In genomic region chr4:41216294-41217019, GRCh38 we compare ENCODE assay signal across 8 cellular contexts. TPM values are rescaled to one million over a fixed set of nuclear protein-coding genes. Genes with fewer than 3 reads are reported as not detected.
A peak's percentile ranks its signal among the peaks of the same experiment; 100 is the strongest.
DNase-seq lines count a peak whose midpoint lies in the region; FAIRE-seq and TF ChIP-seq lines count a peak whose summit lies in the region.

No MANE protein-coding gene starts in this region.

- peaks cover 33% of the 10 kb centered on the region for H3K4me1 ChIP-seq in keratinocyte (ENCODE audit: control insufficient read depth, extremely low read depth, insufficient read depth, low read length)

- no peaks in the 10 kb centered on the region for H3K9me3 ChIP-seq in SU-DHL-6 (ENCODE audit: insufficient read depth, low read length)
- no peaks in the 10 kb centered on the region for H3K9me3 ChIP-seq in keratinocyte (ENCODE audit: control insufficient read depth, low read depth, low read length)

- H3F3A ChIP-seq in SU-DHL-6 (ENCODE audit: insufficient read depth): peaks cover 8% of the 10 kb centered on the region; the same call in 1 of the 2 replicates

- no peaks in the 10 kb centered on the region for H3K27me3 ChIP-seq in SU-DHL-6 (ENCODE audit: low read length)
- H3K27me3 ChIP-seq in keratinocyte (ENCODE audit: control insufficient read depth, extremely low read depth, insufficient read depth, low read length): no peaks in the 10 kb centered on the region

- DNase-seq in GM10266 (ENCODE audit: extremely low spot score) (peak; percentile 81), HCEC 1CT (peak; percentile 68), NAMALWA (ENCODE audit: low spot score) (peak; percentile 75), T47D (ENCODE audit: low read depth in 1 of 2, low spot score in 1 of 2) (peak; percentile 66 to 91), keratinocyte (ENCODE audit: low read depth, low spot score) (no peak), medulla oblongata (ENCODE audit: extremely low spot score) (no peak)
- DNase-seq in stimulated activated CD4-positive, alpha-beta T cell treated with anti-CD3 and anti-CD28 coated beads, Interleukin-12 subunit alpha, Interleukin-12 subunit beta, amount 100 ng/mL, for 48 hours (ENCODE audit: low read depth in 2 of 3, low spot score in 1 of 3): peak; percentile 41 to 61 (median 54)

- peak overlapping the region; percentile 79 for H3K27ac ChIP-seq in SU-DHL-6 (ENCODE audit: low read depth, low read length)
- peak overlapping the region; percentile 97 for H3K27ac ChIP-seq in keratinocyte (ENCODE audit: control insufficient read depth, insufficient read depth, low read length)

- FAIRE-seq in keratinocyte (lab: Jason Lieb, UNC): no peak

- in situ Hi-C loops in T47D (cut with HindIII; ENCODE audit: low pct_unique_long_range_greater_than_20kb, low sequenced_read_pairs): no loop called here

- no peaks in the 10 kb centered on the region for H3K36me3 ChIP-seq in SU-DHL-6 (ENCODE audit: low read length)
- H3K36me3 ChIP-seq in keratinocyte (ENCODE audit: control insufficient read depth in 2 of 2, extremely low read depth in 1 of 2, insufficient read depth in 2 of 2, low read length in 2 of 2): no peaks in the 10 kb centered on the region

- peak overlapping the region; percentile 94 for H2AFZ ChIP-seq in SU-DHL-6 (ENCODE audit: low read depth, low read length, severe bottlenecking)
- peak overlapping the region; percentile 100 for H2AFZ ChIP-seq in keratinocyte (ENCODE audit: control insufficient read depth, low read length)

- no peaks in the 10 kb centered on the region for H3K9me1 ChIP-seq in keratinocyte (ENCODE audit: control insufficient read depth, extremely low read depth, insufficient read depth, low read length)

- H3K9ac ChIP-seq in SU-DHL-6 (ENCODE audit: low read length): peak overlapping the region; percentile 79
- H3K9ac ChIP-seq in keratinocyte (ENCODE audit: control insufficient read depth, extremely low read depth, insufficient read depth, low read length): peak overlapping the region; percentile 97

- peak overlapping the region; percentile 68 for H3K4me3 ChIP-seq in SU-DHL-6 (ENCODE audit: insufficient read depth, low read length, poor library complexity, severe bottlenecking)
- H3K4me3 ChIP-seq in keratinocyte (ENCODE audit: control insufficient read depth in 2 of 3, extremely low read depth in 1 of 3, insufficient read depth in 2 of 3, low read depth in 1 of 3, low read length in 3 of 3): peak overlapping the region; percentile 62 to 94 (median 85)

- H3K79me2 ChIP-seq in SU-DHL-6 (ENCODE audit: insufficient read depth, low read length): peaks cover 25% of the 10 kb centered on the region
- peaks cover 29% of the 10 kb centered on the region for H3K79me2 ChIP-seq in keratinocyte (ENCODE audit: control insufficient read depth, insufficient read depth, low read length)

- no peaks in the 10 kb centered on the region for H4K20me1 ChIP-seq in SU-DHL-6 (ENCODE audit: low read depth, low read length)
- no peaks in the 10 kb centered on the region for H4K20me1 ChIP-seq in keratinocyte (ENCODE audit: control insufficient read depth, extremely low read depth, insufficient read depth, low read length)

- peak overlapping the region; percentile 82 for H3K4me2 ChIP-seq in SU-DHL-6 (ENCODE audit: low read depth, low read length, poor library complexity, severe bottlenecking)
- H3K4me2 ChIP-seq in keratinocyte (ENCODE audit: control insufficient read depth, extremely low read depth, insufficient read depth, low read depth, low read length): peak overlapping the region; percentile 99

- dilution Hi-C loops in keratinocyte (cut with MboI; ENCODE audit: extremely low pct_ligation_motif_present, low sequenced_read_pairs): no loop called here

- TF ChIP-seq CTCF in GM10266 (IDR thresholded peaks at IDR 0.05; ENCODE audit: control insufficient read depth, insufficient read depth, low read depth, missing control alignments): peak; percentile 25
- no peak for TF ChIP-seq CTCF in SU-DHL-6 (IDR thresholded peaks at IDR 0.05; ENCODE audit: insufficient read depth, low read length, poor library complexity, severe bottlenecking)
- peak; percentile 17 to 50 (median 23) for TF ChIP-seq CTCF in keratinocyte (optimal IDR thresholded peaks at IDR 0.05 in 1 of 3, IDR thresholded peaks at IDR 0.05 in 1 of 3, conservative IDR thresholded peaks at IDR 0.05 in 1 of 3; ENCODE audit: extremely low read depth in 1 of 3, insufficient read depth in 2 of 3, low read length in 3 of 3)

- H3K9me2 ChIP-seq in SU-DHL-6 (replicated peaks; ENCODE audit: insufficient read depth, low read length): no peaks in the 10 kb centered on the region

RNA-seq across cellular contexts. Expression of gene APBB2, which starts 2.1 kb away (rescaled TPM):
- 47.0 to 68.3 TPM (median 57.3 TPM) in 3 replicates for polyA plus RNA-seq in keratinocyte
- 23.0 TPM for polyA plus RNA-seq in keratinocyte (2011; ENCODE audit: low read depth)
- 50.7 and 53.2 TPM in 2 replicates for polyA plus RNA-seq in keratinocyte (2011; cell fraction: cytosol; rRNA removed)
- polyA plus RNA-seq in keratinocyte (2011; cell fraction: nucleus; rRNA removed): 104 and 115 TPM in 2 replicates
- polyA plus RNA-seq in keratinocyte (2012; ENCODE audit: low replicate concordance): 13.7 and 37.4 TPM in 2 replicates
- polyA minus RNA-seq in keratinocyte: 88.0 to 138 TPM (median 97.6 TPM) in 3 replicates
- polyA minus RNA-seq in keratinocyte (2011; cell fraction: cytosol; rRNA and poly(A)+ RNA removed): 40.5 TPM
- 67.3 and 155 TPM in 2 replicates for polyA minus RNA-seq in keratinocyte (2011; cell fraction: nucleus; rRNA and poly(A)+ RNA removed)

RNA-seq across cellular contexts. Expression of gene UCHL1, which starts 40.3 kb away (rescaled TPM):
- polyA plus RNA-seq in keratinocyte: 2.8 to 3.9 TPM (median 3.0 TPM) in 3 replicates
- polyA plus RNA-seq in keratinocyte (2011; ENCODE audit: low read depth): 0.85 TPM
- 4.8 and 7.8 TPM in 2 replicates for polyA plus RNA-seq in keratinocyte (2011; cell fraction: cytosol; rRNA removed)
- polyA plus RNA-seq in keratinocyte (2011; cell fraction: nucleus; rRNA removed): 10.3 and 11.6 TPM in 2 replicates
- 0.61 and 1.8 TPM in 2 replicates for polyA plus RNA-seq in keratinocyte (2012; ENCODE audit: low replicate concordance)
- polyA minus RNA-seq in keratinocyte: 0.42 to 1.3 TPM (median 0.52 TPM) in 3 replicates
- polyA minus RNA-seq in keratinocyte (2011; cell fraction: cytosol; rRNA and poly(A)+ RNA removed): 2.1 TPM
- polyA minus RNA-seq in keratinocyte (2011; cell fraction: nucleus; rRNA and poly(A)+ RNA removed): 1.4 and 1.9 TPM in 2 replicates

Comparison
In these comparisons a context has a peak if more than half of its experiments do, and no peak if none do; other contexts are left out.
1. DNase-seq: peak in GM10266 (single experiment), HCEC 1CT (single experiment), NAMALWA (single experiment), T47D (2 of 2) and stimulated activated CD4-positive, alpha-beta T cell treated with anti-CD3 and anti-CD28 coated beads, Interleukin-12 subunit alpha, Interleukin-12 subunit beta, amount 100 ng/mL, for 48 hours (3 of 3); none in keratinocyte (single experiment) and medulla oblongata (single experiment).